8 cellular contexts compared by ENCODE assay signal in genomic region chr5:35129921-35130485, GRCh38.
DNase-seq lines count a peak whose midpoint lies in the region; ATAC-seq, FAIRE-seq and TF ChIP-seq lines count a peak whose summit lies in the region.

No MANE protein-coding gene starts in this region.

- TF ChIP-seq CTCF in fibroblast of lung (conservative IDR thresholded peaks at IDR 0.05 in 1 of 2, IDR thresholded peaks at IDR 0.05 in 1 of 2; ENCODE audit: low read depth in 1 of 2, low read length in 2 of 2) (no peak), D721Med (IDR thresholded peaks at IDR 0.05; ENCODE audit: insufficient read depth, missing control alignments) (no peak)

- H3K27ac ChIP-seq in fibroblast of lung (ENCODE audit: insufficient read depth, low read length), result peak overlapping the region; percentile 54

- no peak overlapping the region for H3K4me3 ChIP-seq in fibroblast of lung (replicated peaks in 1 of 4; ENCODE audit: control extremely low read depth in 1 of 4, insufficient read depth in 1 of 4, low read depth in 3 of 4, low read length in 4 of 4)

- H3K9ac ChIP-seq in fibroblast of lung (ENCODE audit: insufficient read depth, low read length), result no peak overlapping the region

- H3K9me3 ChIP-seq in fibroblast of lung (ENCODE audit: control insufficient read depth, insufficient read depth, low read depth, low read length), result no peaks in the 10 kb centered on the region

- H2AFZ ChIP-seq in fibroblast of lung (ENCODE audit: low read length), result no peak overlapping the region

- peak overlapping the region; percentile 28 for H3K4me2 ChIP-seq in fibroblast of lung (ENCODE audit: extremely low read depth, insufficient read depth, low read length)

- H3K79me2 ChIP-seq in fibroblast of lung (ENCODE audit: control insufficient read depth, insufficient read depth, low read length), result no peaks in the 10 kb centered on the region

- ATAC-seq in GM21576 (IDR thresholded peaks at IDR 0.05; ENCODE audit: unreplicated experiment), result no peak

- no peaks in the 10 kb centered on the region for H3K36me3 ChIP-seq in fibroblast of lung (ENCODE audit: control insufficient read depth, insufficient read depth, low read length)

- no peaks in the 10 kb centered on the region for H3K27me3 ChIP-seq in fibroblast of lung (ENCODE audit: control insufficient read depth, insufficient read depth, low read length)

- no peak for FAIRE-seq in D721Med (lab: Jason Lieb, UNC)

- DNase-seq in HS-5 (ENCODE audit: low read depth) (peak; percentile 39), fibroblast of lung (ENCODE audit: low read depth in 2 of 2) (peak; percentile 65 to 93), NOMO-1 treated with DMSO at 0.1 percent for 48 hours (lab: John Stamatoyannopoulos, UW; ENCODE audit: unreplicated experiment) (no peak), NCI-H1417 (lab: John Stamatoyannopoulos, UW) (no peak), D721Med (ENCODE audit: insufficient read length, low spot score) (no peak)
- peak; percentile 61 for DNase-seq in activated CD8-positive, alpha-beta memory T cell treated with anti-CD3 and anti-CD28 coated beads for 24 hours
- DNase-seq in stimulated activated CD8-positive, alpha-beta memory T cell treated with anti-CD3 and anti-CD28 coated beads, Interleukin-7, amount 100 ng/mL, for 24 hours (ENCODE audit: low read depth), result peak; percentile 7

- no peaks in the 10 kb centered on the region for H4K20me1 ChIP-seq in fibroblast of lung (ENCODE audit: control insufficient read depth, extremely low read depth, insufficient read depth, low read length)

- H3K4me1 ChIP-seq in fibroblast of lung (ENCODE audit: control insufficient read depth, extremely low read depth, insufficient read depth, low read length), result peaks cover 13% of the 10 kb centered on the region

Comparison
In these comparisons a context has a peak if more than half of its experiments do, and no peak if none do; other contexts are left out.
1. DNase-seq: peak in HS-5 (single experiment), activated CD8-positive, alpha-beta memory T cell treated with anti-CD3 and anti-CD28 coated beads for 24 hours (single experiment), fibroblast of lung (2 of 2) and stimulated activated CD8-positive, alpha-beta memory T cell treated with anti-CD3 and anti-CD28 coated beads, Interleukin-7, amount 100 ng/mL, for 24 hours (single experiment); none in NOMO-1 treated with DMSO at 0.1 percent for 48 hours (single experiment), NCI-H1417 (0 of 3) and D721Med (single experiment).